2 cellular contexts compared by ENCODE assay signal in the genomic region with DNA sequence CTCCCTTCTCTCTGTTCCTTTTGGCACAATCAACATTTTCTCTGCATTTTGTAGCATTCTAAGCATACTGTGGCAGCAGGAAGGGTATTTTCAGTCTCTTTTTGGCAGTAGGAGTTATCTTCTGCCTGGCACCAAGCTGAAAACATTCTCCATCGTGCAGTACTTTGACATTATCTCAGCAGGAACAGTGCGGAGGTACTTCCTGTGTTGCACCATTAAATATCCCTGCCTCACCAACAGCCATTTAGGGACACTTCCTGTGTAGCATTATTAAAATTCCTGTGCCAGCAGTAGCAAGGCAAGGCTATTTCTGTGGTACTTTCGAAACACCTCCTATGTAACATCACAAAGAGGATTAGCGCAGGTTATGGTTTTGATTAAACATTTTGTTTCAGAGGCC.
TF ChIP-seq lines count a peak whose summit lies in the region.

No MANE protein-coding gene starts in this region.

TF ChIP-seq in liver, 16 proteins besides CTCF, POLR2A, EP300 and RAD21:
- peak; percentile 59 to 70 for TF ChIP-seq GABPA (IDR thresholded peaks at IDR 0.05 in 1 of 2, conservative IDR thresholded peaks at IDR 0.05 in 1 of 2)
- TF ChIP-seq EGR1 (IDR thresholded peaks at IDR 0.05; ENCODE audit: low read depth in 2 of 2), result no peak

TF ChIP-seq in HepG2, 621 proteins besides CTCF, POLR2A, EP300 and RAD21:
- TF ChIP-seq, protein P1, sequence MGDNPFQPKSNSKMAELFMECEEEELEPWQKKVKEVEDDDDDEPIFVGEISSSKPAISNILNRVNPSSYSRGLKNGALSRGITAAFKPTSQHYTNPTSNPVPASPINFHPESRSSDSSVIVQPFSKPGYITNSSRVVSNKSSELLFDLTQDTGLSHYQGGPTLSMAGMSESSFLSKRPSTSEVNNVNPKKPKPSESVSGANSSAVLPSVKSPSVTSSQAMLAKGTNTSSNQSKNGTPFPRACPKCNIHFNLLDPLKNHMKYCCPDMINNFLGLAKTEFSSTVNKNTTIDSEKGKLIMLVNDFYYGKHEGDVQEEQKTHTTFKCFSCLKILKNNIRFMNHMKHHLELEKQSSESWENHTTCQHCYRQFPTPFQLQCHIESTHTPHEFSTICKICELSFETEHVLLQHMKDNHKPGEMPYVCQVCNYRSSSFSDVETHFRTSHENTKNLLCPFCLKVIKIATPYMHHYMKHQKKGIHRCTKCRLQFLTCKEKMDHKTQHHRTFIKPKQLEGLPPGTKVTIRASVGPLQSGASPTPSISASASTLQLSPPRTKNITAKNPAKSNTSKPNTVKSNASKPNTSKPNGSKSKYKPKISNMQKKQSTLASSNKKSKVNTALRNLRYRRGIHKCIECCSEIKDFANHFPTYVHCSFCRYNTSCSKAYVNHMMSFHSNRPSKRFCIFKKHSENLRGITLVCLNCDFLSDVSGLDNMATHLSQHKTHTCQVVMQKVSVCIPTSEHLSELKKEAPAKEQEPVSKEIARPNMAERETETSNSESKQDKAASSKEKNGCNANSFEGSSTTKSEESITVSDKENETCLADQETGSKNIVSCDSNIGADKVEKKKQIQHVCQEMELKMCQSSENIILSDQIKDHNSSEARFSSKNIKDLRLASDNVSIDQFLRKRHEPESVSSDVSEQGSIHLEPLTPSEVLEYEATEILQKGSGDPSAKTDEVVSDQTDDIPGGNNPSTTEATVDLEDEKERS (CRISPR knock-in tag; IDR thresholded peaks at IDR 0.05), result no peak
- TF ChIP-seq ZNF709 (CRISPR knock-in tag; IDR thresholded peaks at IDR 0.05), result no peak
- TF ChIP-seq, protein P2, sequence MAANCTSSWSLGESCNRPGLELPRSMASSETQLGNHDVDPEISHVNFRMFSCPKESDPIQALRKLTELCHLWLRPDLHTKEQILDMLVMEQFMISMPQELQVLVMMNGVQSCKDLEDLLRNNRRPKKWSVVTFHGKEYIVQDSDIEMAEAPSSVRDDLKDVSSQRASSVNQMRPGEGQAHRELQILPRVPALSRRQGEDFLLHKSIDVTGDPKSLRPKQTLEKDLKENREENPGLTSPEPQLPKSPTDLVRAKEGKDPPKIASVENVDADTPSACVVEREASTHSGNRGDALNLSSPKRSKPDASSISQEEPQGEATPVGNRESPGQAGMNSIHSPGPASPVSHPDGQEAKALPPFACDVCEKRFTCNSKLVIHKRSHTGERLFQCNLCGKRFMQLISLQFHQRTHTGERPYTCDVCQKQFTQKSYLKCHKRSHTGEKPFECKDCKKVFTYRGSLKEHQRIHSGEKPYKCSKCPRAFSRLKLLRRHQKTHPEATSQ (CRISPR knock-in tag; IDR thresholded peaks at IDR 0.05; ENCODE audit: borderline replicate concordance), result no peak
- no peak for TF ChIP-seq SSRP1 (CRISPR knock-in tag; IDR thresholded peaks at IDR 0.05)
